1 cellular context compared by ENCODE assay signal in genomic region chr6:67629268-67629667, GRCh38.
TF ChIP-seq lines count a peak whose summit lies in the region.

No MANE protein-coding gene starts in this region.

TF ChIP-seq in K562, 482 proteins besides CTCF, POLR2A, EP300 and RAD21 (continued from another document):
- TF ChIP-seq ZNF449 (CRISPR knock-in tag; IDR thresholded peaks at IDR 0.05) (no peak), U2AF2 (optimal IDR thresholded peaks at IDR 0.05; ENCODE audit: low read depth, low read length) (no peak), ZNF3 (CRISPR knock-in tag; IDR thresholded peaks at IDR 0.05) (no peak), ZNF830 (CRISPR knock-in tag; IDR thresholded peaks at IDR 0.05) (no peak), ZNF263 (CRISPR knock-in tag; IDR thresholded peaks at IDR 0.05; ENCODE audit: borderline replicate concordance) (no peak), ZNF444 (CRISPR knock-in tag; IDR thresholded peaks at IDR 0.05) (no peak), NR1H2 (CRISPR knock-in tag; IDR thresholded peaks at IDR 0.05) (no peak), ARID2 (IDR thresholded peaks at IDR 0.05) (no peak)
